Comparison of ENCODE assay signal across 15 cellular contexts in genomic region chr20:25084616-25085187, GRCh38. TPM values are rescaled to one million over a fixed set of nuclear protein-coding genes. Genes with fewer than 3 reads are reported as not detected.
DNase-seq lines count a peak whose midpoint lies in the region; ATAC-seq lines count a peak whose summit lies in the region.
"Had no signal": no experiment of that assay in that cellular context is flagged by ENCODE, and none has a peak within 500 bp of the region (broad histone marks: within the 10 kb centered on the region; RNA-seq: fewer than 3 reads in every experiment).

No MANE protein-coding gene starts in this region.

- H3K4me3 Mint-ChIP-seq in effector memory CD8-positive, alpha-beta T cell: peak overlapping the region; percentile 60 to 74

- H3K27me3 Mint-ChIP-seq in effector memory CD8-positive, alpha-beta T cell: peaks cover 51 to 66% of the 10 kb centered on the region in 2 donors

- peaks cover 6% of the 10 kb centered on the region; the same call in 1 of the 2 replicates for H3K4me1 ChIP-seq in HUES64 (ENCODE audit: insufficient read depth, low read length)

- peak; percentile 38 for DNase-seq in NCI-H748 (lab: John Stamatoyannopoulos, UW; ENCODE audit: unreplicated experiment)
- no peak for DNase-seq in NCI-H748 treated with DMSO at 0.1 percent for 48 hours (lab: John Stamatoyannopoulos, UW)
- DNase-seq in effector memory CD8-positive, alpha-beta T cell: no peak
- peak; percentile 83 for DNase-seq in retina
- DNase-seq in epidermal melanocyte (ENCODE audit: insufficient read length, low spot score): no peak
- DNase-seq: activated naive CD4-positive, alpha-beta T cell treated with anti-CD3 and anti-CD28 coated beads, Interleukin-2, amount 50 U/mL, for 16 hours; kidney; naive B cell; NCI-H2029; OCI-M1; T-helper 1 cell; trophoblast cell had no signal

- peak overlapping the region; percentile 46; the same call in 1 of the 2 replicates for H3K4me3 ChIP-seq in HUES64 (ENCODE audit: low read length)

- ATAC-seq in effector memory CD8-positive, alpha-beta T cell (replicated peaks): peak; percentile 38
- ATAC-seq in HG03108 (IDR thresholded peaks at IDR 0.05; ENCODE audit: unreplicated experiment) (no peak), HG02970 (IDR thresholded peaks at IDR 0.05; ENCODE audit: low FRiP score, unreplicated experiment) (no peak)

- H3K27ac Mint-ChIP-seq in effector memory CD8-positive, alpha-beta T cell: no peak overlapping the region
- H3K27ac Mint-ChIP-seq: naive B cell had no signal

- H3K9me3 Mint-ChIP-seq in effector memory CD8-positive, alpha-beta T cell: no peaks in the 10 kb centered on the region

- H3K9me3 ChIP-seq in HUES64 (ENCODE audit: insufficient read depth, low read depth, low read length): no peaks in the 10 kb centered on the region

- H3K9ac ChIP-seq in HUES64 (ENCODE audit: low read depth, low read length): no peak overlapping the region

- peaks cover 3% of the 10 kb centered on the region for H3K36me3 Mint-ChIP-seq in effector memory CD8-positive, alpha-beta T cell (ENCODE audit: insufficient read depth)

- no peak overlapping the region for H3K27ac ChIP-seq in HUES64 (ENCODE audit: low read depth, low read length)

- peaks cover 17 to 19% of the 10 kb centered on the region in 2 donors for H3K4me1 Mint-ChIP-seq in effector memory CD8-positive, alpha-beta T cell (ENCODE audit: low read depth in 2 of 2)

- peaks cover 97% of the 10 kb centered on the region for H3K27me3 ChIP-seq in HUES64 (ENCODE audit: insufficient read depth, low read length)

- 4% methylated on average over 37 of the region's 37 CpGs for WGBS in HUES64

- H3K36me3 ChIP-seq in HUES64 (ENCODE audit: insufficient read depth, low read length): no peaks in the 10 kb centered on the region

RNA-seq across cellular contexts. Expression of gene VSX1, which starts 2.8 kb away (rescaled TPM):
- not detected for polyA plus RNA-seq in HUES64 (2013, experiment 1 of 2)
- polyA plus RNA-seq in HUES64 (2013, experiment 2 of 2): not detected

RNA-seq across cellular contexts. Expression of gene ACSS1, which starts 26.8 kb away (rescaled TPM):
- 0.35 TPM for polyA plus RNA-seq in HUES64 (2013, experiment 1 of 2)
- 0.32 TPM for polyA plus RNA-seq in HUES64 (2013, experiment 2 of 2)

Comparison
In these comparisons a context has a peak if more than half of its experiments do, and no peak if none do; other contexts are left out.
1. DNase-seq: peak in NCI-H748 (single experiment) and retina (single experiment); none in NCI-H748 treated with DMSO at 0.1 percent for 48 hours (single experiment), effector memory CD8-positive, alpha-beta T cell (0 of 3) and epidermal melanocyte (single experiment).